Comparison of ENCODE assay signal across 1 cellular context in the genomic region with DNA sequence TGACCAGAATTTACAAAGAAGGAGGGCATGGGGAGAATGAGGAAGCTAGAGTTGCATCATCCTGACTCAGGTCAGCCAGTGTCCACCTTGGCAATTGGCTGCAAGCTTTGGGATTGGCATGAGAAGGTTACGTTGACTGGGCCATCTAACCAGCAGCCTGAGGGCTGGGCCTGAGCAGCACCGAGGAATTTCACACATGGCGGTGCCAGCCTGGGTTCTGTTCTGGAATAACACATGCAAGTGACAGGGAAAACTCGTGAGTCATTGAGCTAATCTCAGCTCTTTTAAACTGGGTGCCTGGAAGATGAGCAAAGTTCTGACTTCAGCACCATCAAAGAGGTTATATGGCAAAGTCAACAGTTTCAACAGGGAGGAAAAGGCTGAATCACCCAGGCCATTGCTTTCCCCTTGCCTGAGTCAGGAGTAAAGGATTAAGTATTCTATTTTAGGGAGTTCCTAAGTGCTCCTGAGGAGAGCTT.
TF ChIP-seq lines count a peak whose summit lies in the region.

No MANE protein-coding gene starts in this region.

TF ChIP-seq in IMR-90, 13 proteins besides CTCF, POLR2A, EP300 and RAD21 (continued from another document):
- TF ChIP-seq, protein P1, sequence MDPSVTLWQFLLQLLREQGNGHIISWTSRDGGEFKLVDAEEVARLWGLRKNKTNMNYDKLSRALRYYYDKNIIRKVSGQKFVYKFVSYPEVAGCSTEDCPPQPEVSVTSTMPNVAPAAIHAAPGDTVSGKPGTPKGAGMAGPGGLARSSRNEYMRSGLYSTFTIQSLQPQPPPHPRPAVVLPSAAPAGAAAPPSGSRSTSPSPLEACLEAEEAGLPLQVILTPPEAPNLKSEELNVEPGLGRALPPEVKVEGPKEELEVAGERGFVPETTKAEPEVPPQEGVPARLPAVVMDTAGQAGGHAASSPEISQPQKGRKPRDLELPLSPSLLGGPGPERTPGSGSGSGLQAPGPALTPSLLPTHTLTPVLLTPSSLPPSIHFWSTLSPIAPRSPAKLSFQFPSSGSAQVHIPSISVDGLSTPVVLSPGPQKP (IDR thresholded peaks at IDR 0.05; ENCODE audit: borderline replicate concordance, low read depth, low read length), result no peak
- TF ChIP-seq RCOR1 (IDR thresholded peaks at IDR 0.05; ENCODE audit: insufficient replicate concordance, low read length) (no peak), BHLHE40 (IDR thresholded peaks at IDR 0.05; ENCODE audit: low read depth, low read length) (peak; percentile 69), FOS (IDR thresholded peaks at IDR 0.05; ENCODE audit: low read depth, low read length) (peak; percentile 74), SMC3 (IDR thresholded peaks at IDR 0.05; ENCODE audit: low read depth, low read length) (no peak; the same call in 1 of the 2 replicates), CHD1 (IDR thresholded peaks at IDR 0.05; ENCODE audit: low read depth, low read length) (no peak), MAZ (IDR thresholded peaks at IDR 0.05; ENCODE audit: borderline replicate concordance, low read depth, low read length) (no peak), NFE2L2 (IDR thresholded peaks at IDR 0.05; ENCODE audit: low read depth, low read length) (peak; percentile 68), MAFK (IDR thresholded peaks at IDR 0.05; ENCODE audit: low read depth, low read length) (peak; percentile 76), RFX5 (IDR thresholded peaks at IDR 0.05; ENCODE audit: low read depth, low read length) (no peak)
